In genomic region chr7:55539380-55539779, GRCh38 we compare ENCODE assay signal across 19 cellular contexts. TPM values are rescaled to one million over a fixed set of nuclear protein-coding genes. Genes with fewer than 3 reads are reported as not detected.
DNase-seq lines count a peak whose midpoint lies in the region; ATAC-seq, FAIRE-seq and TF ChIP-seq lines count a peak whose summit lies in the region.
"Had no signal": no experiment of that assay in that cellular context is flagged by ENCODE, and none has a peak within 500 bp of the region (broad histone marks: within the 10 kb centered on the region; RNA-seq: fewer than 3 reads in every experiment).

No MANE protein-coding gene starts in this region.

- FAIRE-seq in GM18507 (lab: Jason Lieb, UNC): peak; percentile 67
- FAIRE-seq: endothelial cell of umbilical vein, pancreas had no signal

- peak overlapping the region in 9 of 11 experiments; percentile 9 to 58 (median 31); a peak in 9 of 22 replicates for H3K27ac ChIP-seq in BLaER1 treated with 17β-estradiol and CSF1 and Interleukin-3, amounts not matched to agents 10 nM and 100 nM
- H3K27ac ChIP-seq in OCI-LY3 (ENCODE audit: low read length) (peak overlapping the region; percentile 99), ascending aorta (no peak overlapping the region)
- H3K27ac ChIP-seq: breast epithelium, KMS-11, lower lobe of right lung, pancreas, suprapubic skin had no signal

- peaks cover 8 to 36% (median 19%) of the 10 kb centered on the region in 11 experiments; a peak in 14 of 22 replicates for H3K36me3 ChIP-seq in BLaER1 treated with 17β-estradiol and CSF1 and Interleukin-3, amounts not matched to agents 10 nM and 100 nM
- peaks cover 47% of the 10 kb centered on the region for H3K36me3 ChIP-seq in OCI-LY3 (replicated peaks; ENCODE audit: low read depth, low read length)
- peaks cover 4% of the 10 kb centered on the region; the same call in 1 of the 2 replicates for H3K36me3 ChIP-seq in MG63
- no peaks in the 10 kb centered on the region for H3K36me3 ChIP-seq in ascending aorta
- H3K36me3 ChIP-seq: breast epithelium, heart right ventricle, lower lobe of right lung, pancreas, suprapubic skin had no signal

- intact Hi-C loops in ascending aorta (cut with DNase I): no loop called here

- H3K27me3 ChIP-seq in BLaER1 treated with 17β-estradiol and CSF1 and Interleukin-3, amounts not matched to agents 10 nM and 100 nM: no peaks in the 10 kb centered on the region
- H3K27me3 ChIP-seq in OCI-LY3 (ENCODE audit: low read depth, low read length): no peaks in the 10 kb centered on the region
- H3K27me3 ChIP-seq in MG63: no peaks in the 10 kb centered on the region
- no peaks in the 10 kb centered on the region for H3K27me3 ChIP-seq in ascending aorta
- H3K27me3 ChIP-seq: breast epithelium, heart right ventricle, pancreas, suprapubic skin had no signal

- no peak for DNase-seq in GM18507 (ENCODE audit: extremely low spot score, insufficient read length, low read depth)
- peak; percentile 15 for DNase-seq in glomerular visceral epithelial cell (ENCODE audit: extremely low spot score)
- no peak for DNase-seq in MG63
- no peak for DNase-seq in GM03348 (ENCODE audit: low spot score)
- no peak for DNase-seq in ascending aorta (ENCODE audit: low spot score in 2 of 2)
- DNase-seq: activated effector memory CD4-positive, alpha-beta T cell treated with Interleukin-2 at 50 U/mL for 16 hours; CD8-positive, alpha-beta T cell; heart right ventricle; lower lobe of right lung; NCI-H2029; pancreas; T-helper 2 cell had no signal

- H3K4me1 ChIP-seq in BLaER1 treated with 17β-estradiol and CSF1 and Interleukin-3, amounts not matched to agents 10 nM and 100 nM: peaks cover 54 to 61% (median 56%) of the 10 kb centered on the region in 10 experiments
- H3K4me1 ChIP-seq in OCI-LY3 (ENCODE audit: low read length): peaks cover 86% of the 10 kb centered on the region
- peaks cover 2 to 12% of the 10 kb centered on the region in 2 donors for H3K4me1 ChIP-seq in ascending aorta
- H3K4me1 ChIP-seq: breast epithelium, pancreas had no signal

- no peak overlapping the region for H2AFZ ChIP-seq in OCI-LY3 (ENCODE audit: low read depth, low read length)

- no peak for TF ChIP-seq CTCF in OCI-LY3 (IDR thresholded peaks at IDR 0.05; ENCODE audit: low read depth, low read length)
- TF ChIP-seq CTCF in ascending aorta (IDR thresholded peaks at IDR 0.05): no peak

- H3K4me3 ChIP-seq in BLaER1 treated with 17β-estradiol and CSF1 and Interleukin-3, amounts not matched to agents 10 nM and 100 nM: no peak overlapping the region
- H3K4me3 ChIP-seq in OCI-LY3 (ENCODE audit: low read length) (peak overlapping the region; percentile 74), MG63 (no peak overlapping the region), ascending aorta (no peak overlapping the region)
- H3K4me3 ChIP-seq: breast epithelium, heart right ventricle, lower lobe of right lung, pancreas, suprapubic skin had no signal

- peaks cover 0 to 37% (median 27%) of the 10 kb centered on the region in 11 experiments; a peak in 19 of 22 replicates for H3K9me3 ChIP-seq in BLaER1 treated with 17β-estradiol and CSF1 and Interleukin-3, amounts not matched to agents 10 nM and 100 nM (replicated peaks in 1 of 11)
- peaks cover 7% of the 10 kb centered on the region; the same call in 1 of the 2 replicates for H3K9me3 ChIP-seq in OCI-LY3 (ENCODE audit: insufficient read depth, low read length)
- H3K9me3 ChIP-seq in MG63: no peaks in the 10 kb centered on the region
- no peaks in the 10 kb centered on the region for H3K9me3 ChIP-seq in ascending aorta
- H3K9me3 ChIP-seq: breast epithelium, heart right ventricle, lower lobe of right lung, pancreas, suprapubic skin had no signal

- H3K4me2 ChIP-seq in BLaER1 treated with 17β-estradiol and CSF1 and Interleukin-3, amounts not matched to agents 10 nM and 100 nM: peak overlapping the region; percentile 37 to 94 (median 54); a peak in 21 of 22 replicates
- H3K4me2 ChIP-seq in OCI-LY3 (ENCODE audit: low read length): peak overlapping the region; percentile 88
- H3K4me2 ChIP-seq: KMS-11 had no signal

- ATAC-seq in GM19467 (IDR thresholded peaks at IDR 0.05; ENCODE audit: unreplicated experiment): no peak
- ATAC-seq: CD8-positive, alpha-beta T cell; heart right ventricle; lower lobe of right lung; pancreas had no signal

- H4K20me1 ChIP-seq in BLaER1 treated with 17β-estradiol and CSF1 and Interleukin-3, amounts not matched to agents 10 nM and 100 nM: peaks cover 0 to 18% (median 9%) of the 10 kb centered on the region in 11 experiments; a peak in 12 of 22 replicates
- no peaks in the 10 kb centered on the region for H4K20me1 ChIP-seq in OCI-LY3 (ENCODE audit: insufficient read depth, low read length)

- peaks cover 98% of the 10 kb centered on the region for H3K79me2 ChIP-seq in OCI-LY3 (ENCODE audit: low read length)

- peak overlapping the region in 2 of 11 experiments; percentile 21 to 28; a peak in 5 of 22 replicates for H3K9ac ChIP-seq in BLaER1 treated with 17β-estradiol and CSF1 and Interleukin-3, amounts not matched to agents 10 nM and 100 nM
- peak overlapping the region; percentile 81 for H3K9ac ChIP-seq in OCI-LY3 (ENCODE audit: low read length)
- H3K9ac ChIP-seq: KMS-11 had no signal

RNA-seq across cellular contexts. Expression of gene VOPP1, which starts 32.9 kb away (rescaled TPM):
- total RNA-seq in MG63 (2014; rRNA removed; shearing (Covaris generic); ENCODE audit: low replicate concordance): 45.4 and 56.4 TPM in 2 replicates
- total RNA-seq in ascending aorta: 78.8 TPM

Comparison
In these comparisons a context has a peak if more than half of its experiments do, and no peak if none do; other contexts are left out.
1. H3K27ac ChIP-seq: peak in BLaER1 treated with 17β-estradiol and CSF1 and Interleukin-3, amounts not matched to agents 10 nM and 100 nM (9 of 11) and OCI-LY3 (single experiment); none in ascending aorta (0 of 2).